In the genomic region with DNA sequence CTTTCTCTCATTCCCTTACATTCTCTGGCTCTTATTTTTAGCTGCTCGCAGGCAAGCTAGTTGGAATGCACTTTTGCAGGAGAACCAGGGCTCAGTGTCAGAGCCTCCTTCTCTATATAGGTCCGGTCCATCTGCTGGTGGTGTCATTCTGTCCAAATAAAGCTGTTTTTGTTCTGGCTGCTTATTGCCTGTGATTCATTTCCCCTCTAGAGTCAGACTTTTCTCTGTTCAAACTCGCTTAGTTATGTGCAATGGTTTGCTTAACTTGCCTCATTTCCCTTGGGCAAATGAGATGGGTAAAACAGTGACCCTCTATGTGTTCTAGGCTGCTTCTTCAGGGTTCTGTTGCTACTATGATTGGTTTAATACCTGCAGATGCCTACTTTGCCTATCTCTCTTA, we compare ENCODE assay signal across 10 cellular contexts. TPM values are rescaled to one million over a fixed set of nuclear protein-coding genes. Genes with fewer than 3 reads are reported as not detected.
DNase-seq lines count a peak whose midpoint lies in the region; ATAC-seq and TF ChIP-seq lines count a peak whose summit lies in the region.
"Had no signal": no experiment of that assay in that cellular context is flagged by ENCODE, and none has a peak within 500 bp of the region (broad histone marks: within the 10 kb centered on the region; RNA-seq: fewer than 3 reads in every experiment).

No MANE protein-coding gene starts in this region.

- H3K9ac ChIP-seq in SK-N-SH = peak overlapping the region; percentile 47; the same call in 1 of the 2 replicates

- H4K20me1 ChIP-seq in SK-N-SH (ENCODE audit: insufficient read depth) = peaks cover 22% of the 10 kb centered on the region

- intact Hi-C loops in sciatic nerve (cut with DNase I) = no loop called here
- intact Hi-C loops in tibial artery (cut with DNase I; ENCODE audit: low total_unique reads) = no loop called here

- no peaks in the 10 kb centered on the region for H3K27me3 Mint-ChIP-seq in T-helper 17 cell

- H2AFZ ChIP-seq in SK-N-SH (ENCODE audit: low read depth) = no peak overlapping the region

- DNase-seq in SK-N-SH = no peak
- DNase-seq in T-helper 17 cell = no peak
- DNase-seq in fibroblast of gingiva (ENCODE audit: low read depth) = peak; percentile 58
- no peak for DNase-seq in sciatic nerve (ENCODE audit: low spot score)
- no peak for DNase-seq in tibial artery
- no peak for DNase-seq in NCI-H1417 (lab: John Stamatoyannopoulos, UW)
- DNase-seq: glutamatergic neuron had no signal

- TF ChIP-seq CTCF in SK-N-SH (IDR thresholded peaks at IDR 0.05) = no peak
- TF ChIP-seq CTCF in tibial artery (IDR thresholded peaks at IDR 0.05) = no peak

- H3K36me3 Mint-ChIP-seq in T-helper 17 cell (ENCODE audit: low read depth) = peaks cover 2% of the 10 kb centered on the region

- H3K36me3 ChIP-seq in SK-N-SH (replicated peaks in 1 of 2; ENCODE audit: control insufficient read depth in 1 of 2, insufficient read depth in 2 of 2, low read length in 1 of 2) (peaks cover 42 to 51% of the 10 kb centered on the region in 2 experiments), tibial artery (peaks cover 49 to 65% (median 62%) of the 10 kb centered on the region in 3 donors)

- 17% methylated on average over 3 of the region's 3 CpGs for WGBS in SK-N-SH (ENCODE audit: low lambda C conversion rate)

- CTCF ChIA-PET in SK-N-SH (lab: Yijun Ruan, JAX) = interaction anchor here (0.6 to 5.1 kb wide), 22 partner anchors 9 to 391 kb away, joined by 3 to 74 read pairs (median 4); a partner anchor contains a TSS

- peak overlapping the region in 1 of 2 experiments; percentile 14; a peak in 1 of 4 replicates for H3K4me3 ChIP-seq in SK-N-SH (ENCODE audit: low read depth in 2 of 2, low read length in 1 of 2)
- H3K4me3 ChIP-seq in tibial artery = no peak overlapping the region

- TF ChIP-seq RAD21 in SK-N-SH (IDR thresholded peaks at IDR 0.05; ENCODE audit: low read length) = no peak

- H3K9me3 ChIP-seq in SK-N-SH (no peaks in the 10 kb centered on the region), T-helper 17 cell (ENCODE audit: control insufficient read depth, low read length, poor library complexity, severe bottlenecking) (no peaks in the 10 kb centered on the region), tibial artery (no peaks in the 10 kb centered on the region)

- H3K4me3 Mint-ChIP-seq in T-helper 17 cell = no peak overlapping the region

- no peak for TF ChIP-seq EP300 in SK-N-SH (IDR thresholded peaks at IDR 0.05; ENCODE audit: borderline replicate concordance in 1 of 2, low read depth in 1 of 2, low read length in 1 of 2)

- peaks cover 18 to 22% of the 10 kb centered on the region in 2 experiments for H3K4me1 ChIP-seq in SK-N-SH (ENCODE audit: control insufficient read depth in 1 of 2, insufficient read depth in 2 of 2, low read depth in 1 of 2, low read length in 1 of 2)
- H3K4me1 ChIP-seq in tibial artery = peaks cover 0 to 20% (median 16%) of the 10 kb centered on the region in 4 donors

- H3K27ac ChIP-seq in SK-N-SH (ENCODE audit: low read depth in 2 of 2, low read length in 1 of 2) (peak overlapping the region in 1 of 2 experiments; percentile 71; a peak in 2 of 4 replicates), tibial artery (no peak overlapping the region)
- H3K27ac ChIP-seq: 22Rv1 had no signal

- peak overlapping the region; percentile 72 for H3K27ac Mint-ChIP-seq in T-helper 17 cell

- H3K27me3 ChIP-seq in SK-N-SH (ENCODE audit: insufficient read depth) (no peaks in the 10 kb centered on the region), tibial artery (no peaks in the 10 kb centered on the region)

- peaks cover 38% of the 10 kb centered on the region for H3K79me2 ChIP-seq in SK-N-SH (ENCODE audit: insufficient read depth)

- H3K4me2 ChIP-seq in SK-N-SH = peak overlapping the region; percentile 65

- peaks cover 43% of the 10 kb centered on the region for H3F3A ChIP-seq in SK-N-SH (replicated peaks; ENCODE audit: insufficient read depth)

- ATAC-seq in SK-N-SH treated with all-trans-retinoic acid at 6 μM for 48 hours (no peak), T-helper 17 cell (no peak), sciatic nerve (peak; percentile 4), GM21515 (IDR thresholded peaks at IDR 0.05; ENCODE audit: unreplicated experiment) (no peak)

- H3K9me2 ChIP-seq in SK-N-SH = no peaks in the 10 kb centered on the region

- POLR2A ChIA-PET in SK-N-SH (lab: Yijun Ruan, JAX) = interaction anchor here (0.7 to 2.7 kb wide), 2 partner anchors 24 to 190 kb away, joined by 3 to 19 read pairs; a partner anchor contains a TSS

- peaks cover 24% of the 10 kb centered on the region for H3K4me1 Mint-ChIP-seq in T-helper 17 cell

TF ChIP-seq in SK-N-SH, 30 proteins besides CTCF, POLR2A, EP300 and RAD21:
- no peak for TF ChIP-seq YY1 (IDR thresholded peaks at IDR 0.05; ENCODE audit: low read depth)
- peak; percentile 28; the same call in 1 of the 2 replicates for TF ChIP-seq TCF12 (IDR thresholded peaks at IDR 0.05)
- TF ChIP-seq SIN3A (IDR thresholded peaks at IDR 0.05; ENCODE audit: borderline replicate concordance, low read depth, low read length) = no peak
- TF ChIP-seq FOXM1 (IDR thresholded peaks at IDR 0.05; ENCODE audit: low read depth) = no peak
- TF ChIP-seq RFX5 (IDR thresholded peaks at IDR 0.05; ENCODE audit: low read length) = no peak
- TF ChIP-seq TAF1 (IDR thresholded peaks at IDR 0.05; ENCODE audit: borderline replicate concordance, low read depth, low read length) = no peak
- peak; percentile 30; the same call in 1 of the 2 replicates for TF ChIP-seq FOSL2 (IDR thresholded peaks at IDR 0.05; ENCODE audit: borderline replicate concordance, low read depth)
TF ChIP-seq in SK-N-SH: peak in this region for 2.

TF ChIP-seq in SK-N-SH treated with all-trans-retinoic acid at 6 μM for 48 hours, 23 proteins besides CTCF, POLR2A, EP300 and RAD21:
- TF ChIP-seq ZFP30 (CRISPR knock-in tag; IDR thresholded peaks at IDR 0.05) (no peak), OSR1 (CRISPR knock-in tag; IDR thresholded peaks at IDR 0.05) (no peak), ZNF8 (CRISPR knock-in tag; IDR thresholded peaks at IDR 0.05) (no peak)

RNA-seq across cellular contexts. Expression of a gene that starts 2.9 kb away (rescaled TPM):
- 58.5 and 77.2 TPM in 2 replicates for polyA plus RNA-seq in SK-N-SH (2012; rRNA removed)
- polyA plus RNA-seq in SK-N-SH (2012; cell fraction: cytosol; rRNA removed) = 37.1 and 43.2 TPM in 2 replicates
- 190 and 230 TPM in 2 replicates for polyA plus RNA-seq in SK-N-SH (2012; cell fraction: nucleus; rRNA removed)
- total RNA-seq in T-helper 17 cell (10 to 100 TPM; 74.0 to 93.6 TPM), sciatic nerve (35.2 TPM)

RNA-seq across cellular contexts. Expression of a gene that starts 15.8 kb away (rescaled TPM):
- polyA plus RNA-seq in SK-N-SH (2012; rRNA removed) = 0.07 and 0.26 TPM in 2 replicates
- 0.06 and 0.07 TPM in 2 replicates for polyA plus RNA-seq in SK-N-SH (2012; cell fraction: cytosol; rRNA removed)
- polyA plus RNA-seq in SK-N-SH (2012; cell fraction: nucleus; rRNA removed) = 0.72 and 1.0 TPM in 2 replicates
- total RNA-seq in T-helper 17 cell (1 to 10 TPM in 1 of 2 donors, under 1 TPM in 1; 0.77 to 1.0 TPM), sciatic nerve (32.2 TPM)

RNA-seq across cellular contexts. Expression of a gene that starts 24.0 kb away (rescaled TPM):
- polyA plus RNA-seq in SK-N-SH (2012; rRNA removed) = 204 and 218 TPM in 2 replicates
- polyA plus RNA-seq in SK-N-SH (2012; cell fraction: cytosol; rRNA removed) = 212 and 214 TPM in 2 replicates
- polyA plus RNA-seq in SK-N-SH (2012; cell fraction: nucleus; rRNA removed) = 56.4 and 74.7 TPM in 2 replicates
- total RNA-seq in T-helper 17 cell = 10 to 100 TPM; 40.1 to 45.1 TPM
- total RNA-seq in sciatic nerve = 45.8 TPM

RNA-seq across cellular contexts. Expression of a gene that starts 30.6 kb away (rescaled TPM):
- polyA plus RNA-seq in SK-N-SH (2012; rRNA removed) = 24.3 and 28.4 TPM in 2 replicates
- 13.0 and 18.6 TPM in 2 replicates for polyA plus RNA-seq in SK-N-SH (2012; cell fraction: cytosol; rRNA removed)
- polyA plus RNA-seq in SK-N-SH (2012; cell fraction: nucleus; rRNA removed) = 49.9 and 58.9 TPM in 2 replicates
- 1 to 10 TPM in 1 of 2 donors, under 1 TPM in 1; 0.17 to 1.1 TPM for total RNA-seq in T-helper 17 cell
- 5.5 TPM for total RNA-seq in sciatic nerve

Comparison
In these comparisons a context has a peak if more than half of its experiments do, and no peak if none do; other contexts are left out.
1. RNA of a gene that starts 15.8 kb away (total RNA-seq): 32.2 TPM in sciatic nerve (single experiment); 0.77 to 1.0 TPM in T-helper 17 cell; every median in the first group is over 10 times any median in the second.